ENCODE assay signal across 1 cellular context in the genomic region with DNA sequence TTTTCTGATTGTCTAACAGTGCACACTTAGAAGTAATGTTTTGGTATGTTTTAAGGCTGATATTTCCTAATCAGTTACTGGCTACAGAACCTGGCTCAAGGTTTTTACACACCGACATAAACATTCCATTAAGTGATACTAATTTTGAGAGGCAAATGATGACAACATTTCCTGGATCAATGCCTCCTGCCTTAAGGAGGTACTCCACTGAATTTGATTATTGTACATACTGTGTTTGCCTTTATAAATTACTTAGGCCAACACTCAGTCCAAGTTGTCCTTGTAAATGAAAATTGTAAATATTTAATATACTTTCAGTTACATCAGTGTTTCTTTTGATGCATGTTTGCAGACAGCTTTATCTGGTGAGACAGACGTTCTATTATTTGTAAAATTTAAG.
TF ChIP-seq lines count a peak whose summit lies in the region.

No MANE protein-coding gene starts in this region.

TF ChIP-seq in HepG2, 621 proteins besides CTCF, POLR2A, EP300 and RAD21:
- TF ChIP-seq ZNF136 (CRISPR knock-in tag; IDR thresholded peaks at IDR 0.05; ENCODE audit: low read depth): no peak
- TF ChIP-seq HMGA1 (CRISPR knock-in tag; conservative IDR thresholded peaks at IDR 0.05): no peak
- 0 out of 2 replicates have a peak, but pooled peaks have one; percentile 22 for TF ChIP-seq ISL2 (CRISPR knock-in tag; IDR thresholded peaks at IDR 0.05)
- no peak for TF ChIP-seq CREM (IDR thresholded peaks at IDR 0.05)
- TF ChIP-seq CREM (CRISPR knock-in tag; IDR thresholded peaks at IDR 0.05): no peak
- TF ChIP-seq, protein P1, sequence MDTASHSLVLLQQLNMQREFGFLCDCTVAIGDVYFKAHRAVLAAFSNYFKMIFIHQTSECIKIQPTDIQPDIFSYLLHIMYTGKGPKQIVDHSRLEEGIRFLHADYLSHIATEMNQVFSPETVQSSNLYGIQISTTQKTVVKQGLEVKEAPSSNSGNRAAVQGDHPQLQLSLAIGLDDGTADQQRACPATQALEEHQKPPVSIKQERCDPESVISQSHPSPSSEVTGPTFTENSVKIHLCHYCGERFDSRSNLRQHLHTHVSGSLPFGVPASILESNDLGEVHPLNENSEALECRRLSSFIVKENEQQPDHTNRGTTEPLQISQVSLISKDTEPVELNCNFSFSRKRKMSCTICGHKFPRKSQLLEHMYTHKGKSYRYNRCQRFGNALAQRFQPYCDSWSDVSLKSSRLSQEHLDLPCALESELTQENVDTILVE (CRISPR knock-in tag; IDR thresholded peaks at IDR 0.05): no peak
